Comparison of ENCODE assay signal across 8 cellular contexts in genomic region chr6:30684386-30685156, GRCh38. TPM values are rescaled to one million over a fixed set of nuclear protein-coding genes. Genes with fewer than 3 reads are reported as not detected.
A peak's percentile ranks its signal among the peaks of the same experiment; 100 is the strongest.
DNase-seq lines count a peak whose midpoint lies in the region; ATAC-seq and TF ChIP-seq lines count a peak whose summit lies in the region.

No MANE protein-coding gene starts in this region.

- H3K36me3 ChIP-seq in DOHH2 (ENCODE audit: control insufficient read depth, low read length) (peaks cover 87% of the 10 kb centered on the region), psoas muscle (ENCODE audit: insufficient read depth in 1 of 2, low read depth in 1 of 2) (peaks cover 0 to 17% of the 10 kb centered on the region in 2 donors)

- no peaks in the 10 kb centered on the region for H3K9me3 ChIP-seq in DOHH2 (ENCODE audit: control insufficient read depth, insufficient read depth, low read length)
- H3K9me3 ChIP-seq in psoas muscle: no peaks in the 10 kb centered on the region

- H3K4me1 ChIP-seq in DOHH2 (ENCODE audit: control insufficient read depth, low read length): peaks cover 44% of the 10 kb centered on the region
- H3K4me1 ChIP-seq in psoas muscle: peaks cover 27% of the 10 kb centered on the region

- H3F3A ChIP-seq in DOHH2 (ENCODE audit: control insufficient read depth, insufficient read depth): peaks cover 48% of the 10 kb centered on the region

- H3K27ac ChIP-seq in DOHH2 (ENCODE audit: low read depth, low read length) (peak overlapping the region; percentile 90), psoas muscle (peak overlapping the region; percentile 91)

- intact Hi-C loops in cardiac septum (cut with DNase I) (loop anchor here (5.0 kb wide), 2 partner anchors 67 to 143 kb away; partner anchors contain the start of genes MRPS18B and PPP1R10), psoas muscle (cut with DNase I) (loop anchor here in 1 of 2 donors (10.0 kb wide), 1 partner anchor 400 kb away; no protein-coding TSS in a partner anchor)

- peaks cover 5% of the 10 kb centered on the region; the same call in 1 of the 2 replicates for H4K20me1 ChIP-seq in DOHH2 (ENCODE audit: control insufficient read depth, insufficient read depth, low read depth, low read length)

- peaks cover 96% of the 10 kb centered on the region for H3K79me2 ChIP-seq in DOHH2 (ENCODE audit: control insufficient read depth, low read length)

- no peaks in the 10 kb centered on the region for H3K9me2 ChIP-seq in DOHH2 (replicated peaks; ENCODE audit: control insufficient read depth, low read length)

- no peak for ATAC-seq in psoas muscle

- TF ChIP-seq CTCF in DOHH2 (IDR thresholded peaks at IDR 0.05; ENCODE audit: low read depth, low read length, poor library complexity, severe bottlenecking) (no peak), psoas muscle (IDR thresholded peaks at IDR 0.05) (no peak)

- H3K27me3 ChIP-seq in DOHH2 (ENCODE audit: control insufficient read depth, low read length) (no peaks in the 10 kb centered on the region), psoas muscle (ENCODE audit: insufficient read depth in 3 of 3, low read length in 2 of 3) (no peaks in the 10 kb centered on the region)

- 42 to 46% (median 45%) methylated on average over 19 to 21 of the region's 21 CpGs for WGBS in psoas muscle, 3 donors

- peak; percentile 59 for DNase-seq in NOMO-1 treated with dmso at 0.1 percent for 144 hours (lab: John Stamatoyannopoulos, UW; ENCODE audit: unreplicated experiment)
- DNase-seq in activated effector memory CD4-positive, alpha-beta T cell treated with anti-CD3 and anti-CD28 coated beads, Interleukin-2, amount 50 U/mL, for 16 hours: peak; percentile 85
- DNase-seq in cardiac septum (ENCODE audit: low spot score): peak; percentile 90
- peak; percentile 53 to 77 for DNase-seq in psoas muscle
- DNase-seq in NCI-H1105 (lab: John Stamatoyannopoulos, UW): no peak
- no peak for DNase-seq in NCI-H187 (lab: John Stamatoyannopoulos, UW)
- DNase-seq in NCI-H1048 (lab: John Stamatoyannopoulos, UW): no peak

- H3K4me2 ChIP-seq in DOHH2 (ENCODE audit: low read length): peak overlapping the region; percentile 82

- H3K4me3 ChIP-seq in DOHH2 (ENCODE audit: low read length) (peak overlapping the region; percentile 88), psoas muscle (peak overlapping the region; percentile 85)

RNA-seq across cellular contexts. Expression of gene PPP1R18, which starts 1.9 kb away (rescaled TPM):
- 37.7 TPM for total RNA-seq in cardiac septum
- 10 to 100 TPM; 14.2 to 39.7 (median 17.3) TPM for total RNA-seq in psoas muscle
- 10 to 100 TPM in 2 of 3 donors, 1 to 10 TPM in 1; 6.7 to 19.7 (median 11.3) TPM for polyA plus RNA-seq in psoas muscle

RNA-seq across cellular contexts. Expression of gene NRM, which starts 6.2 kb away (rescaled TPM):
- total RNA-seq in cardiac septum (4.3 TPM), psoas muscle (1 to 10 TPM; 2.2 to 3.9 (median 2.6) TPM)
- polyA plus RNA-seq in psoas muscle: 1 to 10 TPM; 1.8 to 4.1 (median 1.8) TPM

RNA-seq across cellular contexts. Expression of gene DHX16, which starts 11.8 kb away (rescaled TPM):
- total RNA-seq in cardiac septum (21.6 TPM), psoas muscle (10 to 100 TPM; 26.6 to 45.4 (median 35.7) TPM)
- 10 to 100 TPM; 32.1 to 70.3 (median 42.7) TPM for polyA plus RNA-seq in psoas muscle

RNA-seq across cellular contexts. Expression of gene MDC1, which starts 32.5 kb away (rescaled TPM):
- total RNA-seq in cardiac septum (23.1 TPM), psoas muscle (10 to 100 TPM; 12.7 to 18.0 (median 15.4) TPM)
- 10 to 100 TPM in 1 of 3 donors, 1 to 10 TPM in 2; 4.1 to 10.9 (median 6.5) TPM for polyA plus RNA-seq in psoas muscle

RNA-seq across cellular contexts. Expression of gene TUBB, which starts 35.6 kb away (rescaled TPM):
- total RNA-seq in cardiac septum (215 TPM), psoas muscle (100 to 1,000 TPM; 136 to 220 (median 201) TPM)
- polyA plus RNA-seq in psoas muscle: 100 to 1,000 TPM; 175 to 487 (median 187) TPM

Comparison
In these comparisons a context has a peak if more than half of its experiments do, and no peak if none do; other contexts are left out.
1. DNase-seq: peak in NOMO-1 treated with dmso at 0.1 percent for 144 hours (single experiment), activated effector memory CD4-positive, alpha-beta T cell treated with anti-CD3 and anti-CD28 coated beads, Interleukin-2, amount 50 U/mL, for 16 hours (single experiment), cardiac septum (single experiment) and psoas muscle (2 of 2); none in NCI-H1105 (single experiment), NCI-H187 (0 of 2) and NCI-H1048 (single experiment).